Comparison of ENCODE assay signal across 20 cellular contexts in the genomic region with DNA sequence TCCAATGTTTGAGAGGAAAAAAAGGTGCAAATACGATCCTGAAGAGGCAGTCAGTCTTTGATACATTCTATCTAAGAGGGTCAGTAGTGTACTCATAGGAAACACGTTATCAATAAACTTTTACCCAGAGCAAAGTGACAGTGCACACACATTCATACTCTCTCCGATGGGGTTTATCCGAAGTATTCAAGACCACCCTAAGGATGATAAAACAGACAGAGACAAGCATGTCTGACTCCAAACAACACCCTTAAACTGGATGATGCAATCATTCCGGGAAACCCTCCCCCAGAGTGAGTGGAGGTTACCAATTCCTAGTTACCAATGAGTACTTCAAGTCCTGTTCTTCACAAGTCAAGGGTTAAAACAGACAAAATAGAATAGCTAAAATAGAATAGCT.
DNase-seq lines count a peak whose midpoint lies in the region; ATAC-seq and TF ChIP-seq lines count a peak whose summit lies in the region.
"Had no signal": no experiment of that assay in that cellular context is flagged by ENCODE, and none has a peak within 500 bp of the region (broad histone marks: within the 10 kb centered on the region; RNA-seq: fewer than 3 reads in every experiment).

No MANE protein-coding gene starts in this region.

- peak overlapping the region; percentile 48 for H3K27ac Mint-ChIP-seq in activated CD4-positive, alpha-beta T cell treated with anti-CD3 and anti-CD28 coated beads for 36 hours
- peak overlapping the region; percentile 91 for H3K27ac Mint-ChIP-seq in nephron progenitor cell
- H3K27ac Mint-ChIP-seq in CD8-positive, alpha-beta T cell: no peak overlapping the region
- H3K27ac Mint-ChIP-seq: stimulated activated naive B cell treated with anti-CD40 and anti-IgM and Interleukin-4, amounts not matched to agents 10 μg/mL and 1 μg/mL and 100 μg/mL, for 72 hours had no signal

- POLR2A ChIA-PET in activated CD4-positive, alpha-beta T cell treated with anti-CD3 and anti-CD28 coated beads for 36 hours (lab: Charles Lee): no interaction called here
- POLR2A ChIA-PET in CD8-positive, alpha-beta T cell (lab: Charles Lee): no interaction called here

- TF ChIP-seq CTCF in NB4 (IDR thresholded peaks at IDR 0.05; ENCODE audit: low read depth, low read length): no peak
- no peak for TF ChIP-seq CTCF in choroid plexus epithelial cell (conservative IDR thresholded peaks at IDR 0.05; ENCODE audit: low read depth, low read length)
- no peak for TF ChIP-seq CTCF in nephron progenitor cell (IDR thresholded peaks at IDR 0.05)
- no peak for TF ChIP-seq CTCF in CD8-positive, alpha-beta T cell (IDR thresholded peaks at IDR 0.05)

- H3K4me3 Mint-ChIP-seq in activated CD4-positive, alpha-beta T cell treated with anti-CD3 and anti-CD28 coated beads for 36 hours: no peak overlapping the region
- no peak overlapping the region for H3K4me3 Mint-ChIP-seq in nephron progenitor cell
- no peak overlapping the region for H3K4me3 Mint-ChIP-seq in CD8-positive, alpha-beta T cell
- H3K4me3 Mint-ChIP-seq: stimulated activated naive B cell treated with anti-CD40 and anti-IgM and Interleukin-4, amounts not matched to agents 10 μg/mL and 1 μg/mL and 100 μg/mL, for 72 hours had no signal

- H3K27me3 Mint-ChIP-seq in activated CD4-positive, alpha-beta T cell treated with anti-CD3 and anti-CD28 coated beads for 36 hours: no peaks in the 10 kb centered on the region
- H3K27me3 Mint-ChIP-seq in nephron progenitor cell (ENCODE audit: low read depth, poor library complexity): no peaks in the 10 kb centered on the region
- H3K27me3 Mint-ChIP-seq in CD8-positive, alpha-beta T cell (ENCODE audit: low read depth): no peaks in the 10 kb centered on the region
- H3K27me3 Mint-ChIP-seq: stimulated activated naive B cell treated with anti-CD40 and anti-IgM and Interleukin-4, amounts not matched to agents 10 μg/mL and 1 μg/mL and 100 μg/mL, for 72 hours had no signal

- H3K36me3 Mint-ChIP-seq in activated CD4-positive, alpha-beta T cell treated with anti-CD3 and anti-CD28 coated beads for 36 hours (ENCODE audit: low read depth): peaks cover 11% of the 10 kb centered on the region
- peaks cover 17% of the 10 kb centered on the region for H3K36me3 Mint-ChIP-seq in nephron progenitor cell (ENCODE audit: low read depth)
- peaks cover 24% of the 10 kb centered on the region for H3K36me3 Mint-ChIP-seq in CD8-positive, alpha-beta T cell

- no peaks in the 10 kb centered on the region for H3K36me3 ChIP-seq in CD8-positive, alpha-beta T cell (ENCODE audit: insufficient read depth, low read length)
- H3K36me3 ChIP-seq: colonic mucosa had no signal

- H3K27me3 ChIP-seq in CD8-positive, alpha-beta T cell (ENCODE audit: insufficient read depth, low read length): no peaks in the 10 kb centered on the region
- H3K27me3 ChIP-seq: BLaER1 treated with 17β-estradiol and CSF1 and Interleukin-3, amounts not matched to agents 10 nM and 100 nM; colonic mucosa; transverse colon had no signal

- H3K4me3 ChIP-seq in NB4 (ENCODE audit: low read depth, low read length): no peak overlapping the region
- H3K4me3 ChIP-seq in choroid plexus epithelial cell (ENCODE audit: low read depth, low read length): no peak overlapping the region
- no peak overlapping the region for H3K4me3 ChIP-seq in CD8-positive, alpha-beta T cell (ENCODE audit: low read depth, low read length)
- H3K4me3 ChIP-seq: BLaER1 treated with 17β-estradiol and CSF1 and Interleukin-3, amounts not matched to agents 10 nM and 100 nM; colonic mucosa; transverse colon had no signal

- H3K4me1 ChIP-seq in CD8-positive, alpha-beta T cell (ENCODE audit: insufficient read depth, low read length): no peaks in the 10 kb centered on the region
- H3K4me1 ChIP-seq: colonic mucosa, transverse colon had no signal

- no peak for TF ChIP-seq POLR2A in NB4 (IDR thresholded peaks at IDR 0.05; ENCODE audit: extremely low read depth, insufficient read length)

- DNase-seq in activated CD4-positive, alpha-beta T cell treated with anti-CD3 and anti-CD28 coated beads for 36 hours: no peak
- no peak for DNase-seq in activated CD4-positive, alpha-beta T cell treated with anti-CD3 and anti-CD28 coated beads, Interleukin-2, amount 50 U/mL, for 4 hours
- DNase-seq in NB4 (ENCODE audit: low read depth): peak; percentile 25
- peak; percentile 22 for DNase-seq in choroid plexus epithelial cell (ENCODE audit: low read depth)
- no peak for DNase-seq in nephron progenitor cell
- no peak for DNase-seq in head of caudate nucleus
- no peak for DNase-seq in CD8-positive, alpha-beta T cell
- DNase-seq: activated CD8-positive, alpha-beta memory T cell treated with anti-CD3 and anti-CD28 coated beads for 24 hours; aorta; colonic mucosa; MM.1S; NCI-H2081; NCI-H526; right cardiac atrium; stimulated activated naive B cell treated with anti-CD40 and anti-IgM and Interleukin-4, amounts not matched to agents 10 μg/mL and 1 μg/mL and 100 μg/mL, for 72 hours; transverse colon had no signal

- no peaks in the 10 kb centered on the region for H3K9me3 ChIP-seq in CD8-positive, alpha-beta T cell (ENCODE audit: low read length)
- H3K9me3 ChIP-seq: colonic mucosa, transverse colon had no signal

- CTCF ChIA-PET in activated CD4-positive, alpha-beta T cell treated with anti-CD3 and anti-CD28 coated beads for 36 hours (lab: Charles Lee): no interaction called here
- CTCF ChIA-PET in CD8-positive, alpha-beta T cell (lab: Charles Lee): no interaction called here

- H3K27ac ChIP-seq in CD8-positive, alpha-beta T cell (ENCODE audit: low read depth, low read length): no peak overlapping the region
- H3K27ac ChIP-seq: BLaER1 treated with 17β-estradiol and CSF1 and Interleukin-3, amounts not matched to agents 10 nM and 100 nM; colonic mucosa; transverse colon; VCaP had no signal

- intact Hi-C loops in activated CD4-positive, alpha-beta T cell treated with anti-CD3 and anti-CD28 coated beads for 36 hours (cut with DNase I, micrococcal nuclease): no loop called here
- intact Hi-C loops in head of caudate nucleus (cut with DNase I): no loop called here
- intact Hi-C loops in CD8-positive, alpha-beta T cell (cut with DNase I, micrococcal nuclease): no loop called here

- peaks cover 8% of the 10 kb centered on the region for H3K4me1 Mint-ChIP-seq in activated CD4-positive, alpha-beta T cell treated with anti-CD3 and anti-CD28 coated beads for 36 hours
- peaks cover 4% of the 10 kb centered on the region for H3K4me1 Mint-ChIP-seq in nephron progenitor cell
- peaks cover 11% of the 10 kb centered on the region for H3K4me1 Mint-ChIP-seq in CD8-positive, alpha-beta T cell (ENCODE audit: low read depth)

- H3K9me3 Mint-ChIP-seq in activated CD4-positive, alpha-beta T cell treated with anti-CD3 and anti-CD28 coated beads for 36 hours (ENCODE audit: low read depth): peaks cover 2% of the 10 kb centered on the region
- H3K9me3 Mint-ChIP-seq in nephron progenitor cell: no peaks in the 10 kb centered on the region
- no peaks in the 10 kb centered on the region for H3K9me3 Mint-ChIP-seq in CD8-positive, alpha-beta T cell

- no peak for ATAC-seq in activated CD4-positive, alpha-beta T cell treated with anti-CD3 and anti-CD28 coated beads for 36 hours
- ATAC-seq in activated CD4-positive, CD25-positive, alpha-beta regulatory T cell treated with anti-CD3 and anti-CD28 coated beads, Interleukin-2, amount 50 U/mL, for 24 hours: no peak
- ATAC-seq in CD8-positive, alpha-beta T cell: no peak
- ATAC-seq: right cardiac atrium; Right ventricle myocardium inferior; stimulated activated naive B cell treated with anti-CD40 and anti-IgM and Interleukin-4, amounts not matched to agents 10 μg/mL and 1 μg/mL and 100 μg/mL, for 72 hours had no signal

Comparison
In these comparisons a context has a peak if more than half of its experiments do, and no peak if none do; other contexts are left out.
1. DNase-seq: peak in NB4 (single experiment) and choroid plexus epithelial cell (single experiment); none in activated CD4-positive, alpha-beta T cell treated with anti-CD3 and anti-CD28 coated beads for 36 hours (single experiment), activated CD4-positive, alpha-beta T cell treated with anti-CD3 and anti-CD28 coated beads, Interleukin-2, amount 50 U/mL, for 4 hours (0 of 2), nephron progenitor cell (single experiment), head of caudate nucleus (0 of 42) and CD8-positive, alpha-beta T cell (0 of 7).